In the genomic region with DNA sequence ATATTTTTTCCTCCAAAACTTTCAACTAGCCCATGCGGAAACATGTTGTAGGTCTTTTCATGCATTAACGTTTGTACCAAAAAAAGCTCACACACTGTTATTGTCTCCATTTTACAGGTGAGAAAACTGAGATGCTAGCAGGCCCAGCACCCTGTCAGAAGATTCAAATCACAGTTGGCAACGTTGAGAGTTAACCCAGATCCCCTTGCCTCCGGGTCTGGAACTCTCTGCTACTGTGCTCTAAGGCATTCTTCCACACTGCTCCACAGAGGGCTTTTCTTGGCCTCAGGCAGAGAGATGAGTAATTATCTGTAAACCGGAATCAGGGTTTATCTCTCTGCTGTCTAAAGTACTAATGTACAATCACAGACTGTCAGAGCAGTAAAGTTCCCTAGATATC, we compare ENCODE assay signal across 20 cellular contexts.
A peak's percentile ranks its signal among the peaks of the same experiment; 100 is the strongest.
DNase-seq lines count a peak whose midpoint lies in the region; ATAC-seq and TF ChIP-seq lines count a peak whose summit lies in the region.
"Had no signal": no experiment of that assay in that cellular context is flagged by ENCODE, and none has a peak within 500 bp of the region (broad histone marks: within the 10 kb centered on the region; RNA-seq: fewer than 3 reads in every experiment).

No MANE protein-coding gene starts in this region.

- CTCF ChIA-PET in A673 (lab: Charles Lee): no interaction called here

- POLR2A ChIA-PET in A673 (lab: Charles Lee; ENCODE audit: low non-redundant PET): no interaction called here

- no peak overlapping the region for H3K27ac ChIP-seq in A673 (ENCODE audit: low read depth, low read length, poor library complexity, severe bottlenecking)
- no peak overlapping the region for H3K27ac ChIP-seq in GM23248
- no peak overlapping the region for H3K27ac ChIP-seq in RWPE2 (ENCODE audit: poor library complexity, severe bottlenecking)
- H3K27ac ChIP-seq in foreskin keratinocyte: no peak overlapping the region
- H3K27ac ChIP-seq: RWPE1 had no signal

- H3F3A ChIP-seq in GM23248 (ENCODE audit: insufficient read depth): peaks cover 23% of the 10 kb centered on the region; the same call in 1 of the 2 replicates

- H3K4me1 ChIP-seq in A673 (ENCODE audit: insufficient read depth, low read length, poor library complexity, severe bottlenecking) (no peaks in the 10 kb centered on the region), GM23248 (ENCODE audit: insufficient read depth) (peaks cover 22% of the 10 kb centered on the region), RWPE2 (ENCODE audit: insufficient read depth, poor library complexity, severe bottlenecking) (peaks cover 4% of the 10 kb centered on the region), foreskin keratinocyte (no peaks in the 10 kb centered on the region)

- no peak overlapping the region for H2AFZ ChIP-seq in GM23248

- in situ Hi-C loops in GM23248 (cut with MboI): loop anchor here (25.0 kb wide), 1 partner anchor 206 kb away; no protein-coding TSS in a partner anchor

- H3K9me3 ChIP-seq in A673 (ENCODE audit: low read depth, low read length, poor library complexity, severe bottlenecking): no peaks in the 10 kb centered on the region
- no peaks in the 10 kb centered on the region for H3K9me3 ChIP-seq in GM23248 (ENCODE audit: low read depth)
- H3K9me3 ChIP-seq in RWPE2 (ENCODE audit: severe bottlenecking): no peaks in the 10 kb centered on the region

- no peaks in the 10 kb centered on the region for H3K9me2 ChIP-seq in GM23248 (ENCODE audit: insufficient read depth)

- H3K4me3 ChIP-seq in A673 (ENCODE audit: low read depth, low read length, poor library complexity, severe bottlenecking): no peak overlapping the region
- no peak overlapping the region for H3K4me3 ChIP-seq in GM23248
- H3K4me3 ChIP-seq in RWPE2 (ENCODE audit: severe bottlenecking): no peak overlapping the region
- H3K4me3 ChIP-seq: dorsolateral prefrontal cortex, GM12878, K562 had no signal

- H3K27me3 ChIP-seq in A673 (replicated peaks; ENCODE audit: insufficient read depth, low read depth, low read length, poor library complexity) (no peaks in the 10 kb centered on the region), GM23248 (replicated peaks; ENCODE audit: insufficient read depth) (no peaks in the 10 kb centered on the region), RWPE2 (ENCODE audit: insufficient read depth, poor library complexity, severe bottlenecking) (no peaks in the 10 kb centered on the region), foreskin keratinocyte (peaks cover 3% of the 10 kb centered on the region)
- H3K27me3 ChIP-seq: dorsolateral prefrontal cortex had no signal

- DNase-seq in A673 (ENCODE audit: low spot score) (peak; percentile 5), GM23248 (peak; percentile 62), RWPE2 (ENCODE audit: low spot score) (no peak), foreskin keratinocyte (peak in 1 of 2 donors; percentile 53)
- no peak for DNase-seq in activated CD8-positive, alpha-beta memory T cell treated with anti-CD3 and anti-CD28 coated beads for 24 hours
- DNase-seq: activated CD4-positive, alpha-beta memory T cell treated with anti-CD3 and anti-CD28 coated beads, Interleukin-2, amount 10 ng/mL, durations not matched to agents 7 days and 5 days; activated T-cell treated with anti-CD3 and anti-CD28 coated beads, Interleukin-2, amount 50 U/mL, for 72 hours; dorsolateral prefrontal cortex; NCI-H1092 treated with DMSO at 0.1 percent for 48 hours; NCI-H2107; stimulated activated CD4-positive, alpha-beta T cell treated with anti-CD3 and anti-CD28 coated beads, Interleukin-12 subunit alpha, Interleukin-12 subunit beta, amount 100 ng/mL, for 4 hours; stimulated activated naive CD4-positive, alpha-beta T cell treated with Interleukin-2 at 50 U/mL for 16 hours had no signal

- ATAC-seq in RWPE2 (ENCODE audit: low read depth) (peak; percentile 84), foreskin keratinocyte (peak; percentile 89), GM21717 (IDR thresholded peaks at IDR 0.05; ENCODE audit: unreplicated experiment) (no peak), GM18498 (IDR thresholded peaks at IDR 0.05; ENCODE audit: unreplicated experiment) (no peak), HG02973 (IDR thresholded peaks at IDR 0.05; ENCODE audit: unreplicated experiment) (no peak)
- ATAC-seq: activated naive CD4-positive, alpha-beta T cell treated with anti-CD3 and anti-CD28 coated beads, Interleukin-2, amount 50 U/mL, for 72 hours; activated T-cell treated with anti-CD3 and anti-CD28 coated beads, Interleukin-2, amount 50 U/mL, for 72 hours; esophagus mucosa; GM12878; K562 had no signal

- WGBS in GM23248 (ENCODE audit: low coverage in 1 of 2, low lambda C conversion rate in 2 of 2, missing lambda C conversion rate in 2 of 2), 2 experiments: 39% methylated on average over 5 of the region's 5 CpGs

- no peak for TF ChIP-seq CTCF in A673 (conservative IDR thresholded peaks at IDR 0.05; ENCODE audit: low read depth, low read length)
- no peak for TF ChIP-seq CTCF in RWPE2 (IDR thresholded peaks at IDR 0.05; ENCODE audit: poor library complexity, severe bottlenecking)
- TF ChIP-seq CTCF in foreskin keratinocyte (conservative IDR thresholded peaks at IDR 0.05): no peak

- intact Hi-C loops in A673 (cut with micrococcal nuclease; ENCODE audit: unreplicated experiment): no loop called here

- H3K4me2 ChIP-seq in GM23248 (ENCODE audit: unreplicated experiment): no peak overlapping the region

- no peak overlapping the region for H3K9ac ChIP-seq in GM23248

- H3K79me2 ChIP-seq in GM23248 (ENCODE audit: insufficient read depth): no peaks in the 10 kb centered on the region

- H4K20me1 ChIP-seq in GM23248 (ENCODE audit: insufficient read depth): no peaks in the 10 kb centered on the region

- no TSS peak for BruUV-seq in A673 (replicated peaks; lab: Mats Ljungman, UMichigan)

- H3K36me3 ChIP-seq in A673 (ENCODE audit: insufficient read depth, low read length, poor library complexity, severe bottlenecking) (no peaks in the 10 kb centered on the region), GM23248 (ENCODE audit: low read depth) (no peaks in the 10 kb centered on the region), RWPE2 (ENCODE audit: low read depth) (no peaks in the 10 kb centered on the region)

Comparison
In these comparisons a context has a peak if more than half of its experiments do, and no peak if none do; other contexts are left out.
1. DNase-seq: peak in A673 (single experiment) and GM23248 (single experiment); none in RWPE2 (single experiment) and activated CD8-positive, alpha-beta memory T cell treated with anti-CD3 and anti-CD28 coated beads for 24 hours (single experiment).
2. ATAC-seq: peak in RWPE2 (single experiment) and foreskin keratinocyte (single experiment); none in GM21717 (single experiment), GM18498 (single experiment) and HG02973 (single experiment).